ENCODE assay signal across 24 cellular contexts in the genomic region with DNA sequence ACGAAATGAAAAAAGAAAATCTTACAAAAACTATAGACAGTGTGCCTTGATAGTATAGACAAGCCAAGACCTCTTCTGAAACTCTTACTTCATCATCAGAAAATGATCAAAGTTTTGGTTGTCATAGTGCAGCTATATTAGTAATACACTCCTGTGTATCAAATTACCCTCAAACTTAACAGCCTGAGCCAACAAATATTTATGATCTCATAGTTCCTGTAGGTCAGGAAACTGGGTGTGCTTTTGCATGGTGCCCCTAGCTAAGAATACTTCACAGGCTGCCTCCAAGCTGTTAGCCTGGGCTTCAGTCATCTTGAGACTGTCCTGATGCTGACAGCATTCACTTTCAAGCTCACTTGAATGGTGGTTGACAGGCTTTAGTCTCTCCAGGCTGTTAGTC.
"Had no signal": no experiment of that assay in that cellular context is flagged by ENCODE, and none has a peak within 500 bp of the region (broad histone marks: within the 10 kb centered on the region; RNA-seq: fewer than 3 reads in every experiment).

No MANE protein-coding gene starts in this region.

- H3K4me1 ChIP-seq: ascending aorta, gastrocnemius medialis, left ventricle myocardium inferior, tibial nerve, uterus had no signal

- H3K36me3 ChIP-seq: ascending aorta, gastrocnemius medialis, left ventricle myocardium inferior, tibial nerve, uterus had no signal

- H3K27ac ChIP-seq: ascending aorta, gastrocnemius medialis, left ventricle myocardium inferior, tibial nerve, uterus had no signal

- H3K27me3 ChIP-seq: ascending aorta, gastrocnemius medialis, tibial nerve, uterus had no signal

- H3K9me3 ChIP-seq: ascending aorta, gastrocnemius medialis, left ventricle myocardium inferior, tibial nerve, uterus had no signal

- DNase-seq: activated CD4-positive, alpha-beta T cell treated with anti-CD3 and anti-CD28 coated beads for 48 hours; activated CD4-positive, CD25-positive, alpha-beta regulatory T cell; activated CD8-positive, alpha-beta T cell treated with anti-CD3 and anti-CD28 coated beads, Interleukin-2, amount 10 ng/mL, durations not matched to agents 7 days and 5 days; activated effector memory CD4-positive, alpha-beta T cell treated with anti-CD3 and anti-CD28 coated beads, Interleukin-2, amount 50 U/mL, for 16 hours; activated naive CD4-positive, alpha-beta T cell treated with anti-CD3 and anti-CD28 coated beads, Interleukin-2, amount 50 U/mL, for 16 hours; activated T-cell treated with anti-CD3 and anti-CD28 coated beads, Interleukin-2, amount 50 U/mL, for 4 hours; erythroblast; gastrocnemius medialis; head of caudate nucleus; kidney glomerular epithelial cell; left ventricle myocardium inferior; mammary epithelial cell; nephron progenitor cell; nucleus accumbens; stimulated activated CD4-positive, alpha-beta T cell treated with anti-CD3 and anti-CD28 coated beads, Interleukin-12 subunit alpha, Interleukin-12 subunit beta, amount 100 ng/mL, for 4 hours; stimulated activated CD4-positive, alpha-beta T cell treated with anti-CD3 and anti-CD28 coated beads, Interleukin-1b, Interleukin-23, amount 100 ng/mL, for 48 hours; stimulated activated CD8-positive, alpha-beta memory T cell treated with anti-CD3 and anti-CD28 coated beads, Interleukin-4, amount 100 ng/mL, for 48 hours; stimulated activated naive CD4-positive, alpha-beta T cell treated with Interleukin-2 at 50 U/mL for 16 hours; T-helper 1 cell; T1000; uterus had no signal

- ATAC-seq: activated CD8-positive, alpha-beta T cell treated with anti-CD3 and anti-CD28 coated beads, Interleukin-2, amount 10 ng/mL, durations not matched to agents 7 days and 5 days; activated T-cell treated with anti-CD3 and anti-CD28 coated beads, Interleukin-2, amount 50 U/mL, for 4 hours; gastrocnemius medialis; sciatic nerve had no signal

- H3K4me3 ChIP-seq: ascending aorta, gastrocnemius medialis, left ventricle myocardium inferior, tibial nerve, uterus had no signal
